ENCODE assay signal across 8 cellular contexts in the genomic region with DNA sequence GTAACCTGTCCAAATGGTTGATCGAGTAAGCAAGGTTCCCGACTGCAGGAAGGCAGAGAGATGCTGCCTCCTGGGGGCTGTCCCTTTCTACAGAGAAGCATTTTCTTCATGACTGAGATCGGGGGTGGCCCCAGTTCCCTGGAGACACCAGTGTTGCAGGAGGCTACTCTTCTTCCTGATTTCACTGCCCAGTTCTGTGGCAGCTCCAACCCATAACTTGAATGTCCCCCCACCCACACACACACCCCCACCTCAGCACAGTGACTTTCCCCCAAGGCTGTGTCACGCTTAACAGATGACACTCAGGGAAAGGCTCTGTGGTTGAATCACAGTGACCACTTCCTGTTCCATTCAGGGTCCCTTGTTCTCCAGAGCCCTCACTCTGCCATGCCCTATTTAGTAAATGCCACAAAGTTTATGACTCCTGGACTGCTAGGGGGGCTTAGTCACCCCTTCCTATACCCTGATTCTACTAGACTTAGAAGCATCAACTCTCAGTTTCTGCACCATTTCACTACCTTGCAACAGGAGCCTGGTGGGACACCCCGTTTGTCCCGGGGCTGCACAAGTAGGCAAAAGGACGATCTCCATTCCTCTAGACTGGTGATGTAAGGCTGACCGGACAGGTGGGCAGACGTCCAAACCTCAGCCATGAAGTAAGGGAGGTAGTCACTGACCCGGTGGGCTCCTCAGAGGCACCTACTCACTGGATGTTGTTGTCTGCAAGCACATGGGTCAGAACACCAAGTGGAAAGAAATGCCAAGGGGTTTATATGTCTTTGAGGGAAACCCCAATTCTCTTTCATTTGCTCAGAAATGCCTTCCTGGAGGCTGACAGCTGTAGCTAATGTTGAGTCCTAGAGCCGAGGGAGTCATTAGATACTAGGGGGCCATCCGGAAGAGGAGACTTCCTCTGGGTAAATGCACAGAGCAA. TPM values are rescaled to one million over a fixed set of nuclear protein-coding genes. Genes with fewer than 3 reads are reported as not detected.
A peak's percentile ranks its signal among the peaks of the same experiment; 100 is the strongest.
DNase-seq lines count a peak whose midpoint lies in the region; ATAC-seq lines count a peak whose summit lies in the region.

No MANE protein-coding gene starts in this region.

- no peak overlapping the region for H3K4me3 ChIP-seq in SJSA1

- no peaks in the 10 kb centered on the region for H3K9me3 ChIP-seq in SJSA1 (replicated peaks)

- no peaks in the 10 kb centered on the region for H3K9me3 Mint-ChIP-seq in activated naive CD4-positive, alpha-beta T cell treated with anti-CD3 and anti-CD28 coated beads, Interleukin-2, amount 10 ng/mL, durations not matched to agents 7 days and 5 days

- H3K27me3 Mint-ChIP-seq in activated naive CD4-positive, alpha-beta T cell treated with anti-CD3 and anti-CD28 coated beads, Interleukin-2, amount 10 ng/mL, durations not matched to agents 7 days and 5 days, result peaks cover 33% of the 10 kb centered on the region

- H3K4me3 Mint-ChIP-seq in activated naive CD4-positive, alpha-beta T cell treated with anti-CD3 and anti-CD28 coated beads, Interleukin-2, amount 10 ng/mL, durations not matched to agents 7 days and 5 days, result no peak overlapping the region

- no peaks in the 10 kb centered on the region for H3K27me3 ChIP-seq in SJSA1 (replicated peaks)

- H3K4me1 Mint-ChIP-seq in activated naive CD4-positive, alpha-beta T cell treated with anti-CD3 and anti-CD28 coated beads, Interleukin-2, amount 10 ng/mL, durations not matched to agents 7 days and 5 days, result peaks cover 45% of the 10 kb centered on the region

- H3K4me1 ChIP-seq in SJSA1 (replicated peaks), result peaks cover 23% of the 10 kb centered on the region

- peak overlapping the region; percentile 53 for H3K27ac Mint-ChIP-seq in activated naive CD4-positive, alpha-beta T cell treated with anti-CD3 and anti-CD28 coated beads, Interleukin-2, amount 10 ng/mL, durations not matched to agents 7 days and 5 days

- in situ Hi-C loops in ACHN (cut with HindIII; ENCODE audit: low pct_ligation_motif_present, low pct_unique_long_range_greater_than_20kb, low sequenced_read_pairs), result no loop called here

- ATAC-seq in GM18873 (IDR thresholded peaks at IDR 0.05; ENCODE audit: low FRiP score, unreplicated experiment) (peak; percentile 76), HG03095 (IDR thresholded peaks at IDR 0.05; ENCODE audit: unreplicated experiment) (peak; percentile 84)

- CTCF ChIA-PET in activated naive CD4-positive, alpha-beta T cell treated with anti-CD3 and anti-CD28 coated beads, Interleukin-2, amount 10 ng/mL, durations not matched to agents 7 days and 5 days (lab: Charles Lee), result interaction anchor here (1.0 to 4.8 kb wide), 5 partner anchors 17 to 229 kb away, joined by 3 to 23 read pairs (median 3); no protein-coding TSS in a partner anchor

- H3K27ac ChIP-seq in SJSA1, result peak overlapping the region; percentile 24

- no peaks in the 10 kb centered on the region for H3K36me3 Mint-ChIP-seq in activated naive CD4-positive, alpha-beta T cell treated with anti-CD3 and anti-CD28 coated beads, Interleukin-2, amount 10 ng/mL, durations not matched to agents 7 days and 5 days

- DNase-seq in ACHN (peak; percentile 67), SJSA1 (ENCODE audit: low read depth in 1 of 2, low spot score in 2 of 2) (peak; percentile 84), kidney glomerular epithelial cell (lab: John Stamatoyannopoulos, UW) (peak; percentile 87), epidermal melanocyte (ENCODE audit: insufficient read length, low spot score) (no peak)
- DNase-seq in activated naive CD4-positive, alpha-beta T cell treated with anti-CD3 and anti-CD28 coated beads, Interleukin-2, amount 10 ng/mL, durations not matched to agents 7 days and 5 days, result peak; percentile 68
- peak; percentile 75 to 80 for DNase-seq in stimulated activated CD8-positive, alpha-beta memory T cell treated with anti-CD3 and anti-CD28 coated beads, Interleukin-7, amount 100 ng/mL, for 4 hours (ENCODE audit: low read depth in 2 of 2)

- no peaks in the 10 kb centered on the region for H3K36me3 ChIP-seq in SJSA1

RNA-seq across cellular contexts. Expression of a gene that starts 31.3 kb away (rescaled TPM):
- total RNA-seq in SJSA1 (2014; rRNA removed; shearing (Covaris generic)), result 65.0 and 69.5 TPM in 2 replicates

RNA-seq across cellular contexts. Expression of a gene that starts 38.5 kb away (rescaled TPM):
- total RNA-seq in SJSA1 (2014; rRNA removed; shearing (Covaris generic)), result 12.9 and 18.9 TPM in 2 replicates
